ENCODE assay signal across 7 cellular contexts in the genomic region with DNA sequence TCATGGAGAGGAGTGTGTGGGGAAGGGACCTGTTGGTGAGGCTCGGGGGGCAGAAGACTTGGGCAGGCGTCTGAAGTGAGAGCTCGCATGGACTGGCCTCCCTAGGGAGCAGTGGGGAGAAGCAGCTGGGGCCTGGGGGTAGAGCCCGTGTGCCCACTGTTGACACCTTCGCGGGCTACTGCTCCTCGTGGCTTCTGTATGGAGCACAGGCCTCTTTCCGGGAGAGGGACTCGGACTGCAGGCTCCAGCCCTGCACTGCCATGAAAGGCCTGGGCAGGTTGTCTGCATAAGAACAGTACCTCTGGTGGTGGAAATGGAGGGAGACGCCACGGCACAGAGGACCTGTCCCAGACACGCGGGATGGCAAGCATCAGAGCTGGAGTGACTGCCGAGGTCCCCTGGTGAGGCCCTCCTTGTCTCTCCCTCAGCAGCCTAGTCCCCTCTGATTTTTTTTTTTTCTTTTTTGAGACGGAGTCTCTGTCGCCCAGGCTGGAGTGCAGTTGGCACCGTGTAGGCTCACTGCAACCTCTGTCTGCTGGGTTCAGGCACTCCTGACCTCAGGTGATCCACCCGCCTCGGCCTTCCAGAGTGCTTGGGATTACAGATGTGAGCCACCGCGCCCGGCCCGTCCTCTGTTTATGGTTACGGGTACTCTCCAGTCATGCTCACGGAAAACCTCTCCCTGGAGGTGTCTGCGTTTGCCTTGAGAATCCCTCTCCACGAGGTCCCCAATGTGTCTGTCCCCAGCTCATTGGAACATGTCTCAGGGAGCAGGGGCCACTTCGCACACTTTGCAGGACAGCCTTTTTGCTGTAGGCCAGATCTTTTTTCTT. TPM values are rescaled to one million over a fixed set of nuclear protein-coding genes. Genes with fewer than 3 reads are reported as not detected.
DNase-seq lines count a peak whose midpoint lies in the region; ATAC-seq and TF ChIP-seq lines count a peak whose summit lies in the region.

No MANE protein-coding gene starts in this region.

- no peak for ATAC-seq in DND-41 (ENCODE audit: insufficient read depth, low read depth)
- ATAC-seq in effector memory CD8-positive, alpha-beta T cell (replicated peaks) = no peak

- no peak for TF ChIP-seq POLR2A in sigmoid colon (IDR thresholded peaks at IDR 0.05)

- H3K4me2 ChIP-seq in DND-41 (ENCODE audit: insufficient read depth, low read length) = no peak overlapping the region

- in situ Hi-C loops in HAP-1 (cut with MboI; ENCODE audit: low sequenced_read_pairs) = loop anchor here (5.0 kb wide), 1 partner anchor 51 kb away; no protein-coding TSS in a partner anchor

- no peaks in the 10 kb centered on the region for H4K20me1 ChIP-seq in DND-41 (ENCODE audit: insufficient read depth, low read length)

- no peaks in the 10 kb centered on the region for H3K9me3 Mint-ChIP-seq in effector memory CD8-positive, alpha-beta T cell

- H3K4me1 Mint-ChIP-seq in effector memory CD8-positive, alpha-beta T cell (ENCODE audit: low read depth in 2 of 2) = peaks cover 4 to 5% of the 10 kb centered on the region in 2 donors

- H3K4me3 Mint-ChIP-seq in effector memory CD8-positive, alpha-beta T cell = peak overlapping the region in 1 of 2 donors; percentile 73

- H3K36me3 ChIP-seq in DND-41 (ENCODE audit: insufficient read depth, low read length) = no peaks in the 10 kb centered on the region; the same call in 1 of the 2 replicates
- H3K36me3 ChIP-seq in KOPT-K1 (ENCODE audit: insufficient read depth, low read length) = no peaks in the 10 kb centered on the region
- no peaks in the 10 kb centered on the region for H3K36me3 ChIP-seq in sigmoid colon
- H3K36me3 ChIP-seq in HAP-1 (replicated peaks) = no peaks in the 10 kb centered on the region

- 0 out of 2 replicates have a peak, but pooled peaks cover 4% of the 10 kb centered on the region for H3K79me2 ChIP-seq in DND-41 (ENCODE audit: insufficient read depth, low read length)

- intact Hi-C loops in sigmoid colon (cut with DNase I) = no loop called here

- peaks cover 23% of the 10 kb centered on the region for H3K36me3 Mint-ChIP-seq in effector memory CD8-positive, alpha-beta T cell (ENCODE audit: insufficient read depth)

- H3K9me3 ChIP-seq in DND-41 (ENCODE audit: insufficient read depth, low read length, severe bottlenecking) = no peaks in the 10 kb centered on the region
- no peaks in the 10 kb centered on the region for H3K9me3 ChIP-seq in KOPT-K1 (ENCODE audit: insufficient read depth, low read length, poor library complexity, severe bottlenecking)
- H3K9me3 ChIP-seq in sigmoid colon = no peaks in the 10 kb centered on the region
- H3K9me3 ChIP-seq in HAP-1 = no peaks in the 10 kb centered on the region

- peaks cover 31% of the 10 kb centered on the region for H3K4me1 ChIP-seq in DND-41 (ENCODE audit: insufficient read depth, low read length)
- H3K4me1 ChIP-seq in sigmoid colon = peaks cover 4 to 49% (median 41%) of the 10 kb centered on the region in 4 donors
- H3K4me1 ChIP-seq in HAP-1 = peaks cover 28% of the 10 kb centered on the region

- no peak for TF ChIP-seq EP300 in sigmoid colon (IDR thresholded peaks at IDR 0.05)

- DNase-seq in DND-41 (no peak), sigmoid colon (no peak), NCI-H187 (lab: John Stamatoyannopoulos, UW) (no peak), HAP-1 (ENCODE audit: low spot score in 2 of 2) (no peak)
- no peak for DNase-seq in effector memory CD8-positive, alpha-beta T cell
- DNase-seq in activated CD4-positive, alpha-beta T cell treated with anti-CD3 and anti-CD28 coated beads, Interleukin-2, amount 50 U/mL, for 4 hours = no peak

- H3K27ac Mint-ChIP-seq in effector memory CD8-positive, alpha-beta T cell = peak overlapping the region; percentile 92 to 95

- WGBS in sigmoid colon, 2 donors = 92 to 93% methylated on average over 28 of the region's 28 CpGs

- no peak overlapping the region for H3K4me3 ChIP-seq in DND-41 (ENCODE audit: low read depth in 1 of 2, low read length in 2 of 2)
- no peak overlapping the region for H3K4me3 ChIP-seq in sigmoid colon
- H3K4me3 ChIP-seq in HAP-1 = no peak overlapping the region

- H3K27me3 ChIP-seq in DND-41 (ENCODE audit: insufficient read depth, low read length, poor library complexity) (no peaks in the 10 kb centered on the region), sigmoid colon (no peaks in the 10 kb centered on the region), HAP-1 (ENCODE audit: low read depth) (no peaks in the 10 kb centered on the region)

- H3K27ac ChIP-seq in DND-41 (ENCODE audit: low read length) (peak overlapping the region; percentile 93), KOPT-K1 (ENCODE audit: low read depth, low read length, poor library complexity, severe bottlenecking) (peak overlapping the region; percentile 91), sigmoid colon (peak overlapping the region; percentile 95 to 99 (median 97))

- no peak overlapping the region for H2AFZ ChIP-seq in DND-41 (ENCODE audit: low read depth, low read length)

- no peak overlapping the region for H3K9ac ChIP-seq in DND-41 (ENCODE audit: low read depth, low read length)

- TF ChIP-seq CTCF in DND-41 (IDR thresholded peaks at IDR 0.05; ENCODE audit: borderline replicate concordance, extremely low read depth, low read length, poor library complexity, severe bottlenecking) = no peak
- no peak for TF ChIP-seq CTCF in sigmoid colon (IDR thresholded peaks at IDR 0.05)

- H3K27me3 Mint-ChIP-seq in effector memory CD8-positive, alpha-beta T cell = no peaks in the 10 kb centered on the region

RNA-seq across cellular contexts. Expression of gene PTMA, which starts 44.7 kb away (rescaled TPM):
- total RNA-seq in sigmoid colon = 1,000 to 10,000 TPM in 2 of 4 donors, 100 to 1,000 TPM in 2; 807 to 1,142 (median 1,007) TPM
- polyA plus RNA-seq in sigmoid colon = 1,000 to 10,000 TPM; 1,787 to 2,683 (median 1,800) TPM
